ENCODE assay signal across 8 cellular contexts in the genomic region with DNA sequence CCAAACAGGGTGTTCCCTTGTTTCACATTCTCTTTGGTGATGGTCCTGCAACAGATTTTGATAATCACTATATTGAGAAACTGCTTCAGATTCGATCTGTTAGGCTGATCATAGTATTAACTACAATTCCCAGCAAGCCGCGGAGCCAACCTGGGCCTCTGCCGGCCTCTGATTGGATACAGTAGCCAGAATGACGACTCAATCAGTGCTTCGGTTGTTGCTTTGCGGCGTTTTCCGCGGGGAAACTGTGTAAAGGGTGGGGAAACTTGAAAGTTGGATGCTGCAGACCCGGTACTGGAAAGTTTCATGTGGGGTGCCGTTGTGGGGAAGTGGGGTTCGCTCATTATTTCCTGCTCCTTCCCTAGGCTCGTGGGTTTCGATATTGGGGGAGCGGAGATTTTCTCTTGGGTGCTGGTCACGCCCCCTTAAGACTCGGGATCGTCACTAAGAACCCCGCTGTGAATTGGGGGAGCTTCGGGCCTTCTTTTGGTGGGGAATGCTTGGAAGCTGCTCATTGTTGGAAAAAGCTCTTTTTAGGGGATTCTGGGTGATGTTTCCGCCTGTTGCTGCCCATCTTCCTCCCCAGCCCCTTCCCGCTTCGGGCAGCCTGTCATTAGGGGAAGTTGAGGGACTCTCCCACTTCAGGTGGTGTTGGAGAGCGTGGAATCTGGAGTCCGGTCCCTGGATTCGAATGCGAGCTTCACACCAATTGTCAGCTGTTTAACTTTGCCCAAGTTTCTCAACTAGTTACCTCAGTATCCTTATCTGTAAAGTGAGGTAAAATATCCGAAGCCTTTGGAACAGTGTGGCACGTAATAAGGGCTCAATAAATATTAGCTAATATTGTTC. TPM values are rescaled to one million over a fixed set of nuclear protein-coding genes. Genes with fewer than 3 reads are reported as not detected.
DNase-seq lines count a peak whose midpoint lies in the region; ATAC-seq and TF ChIP-seq lines count a peak whose summit lies in the region.

A gene (plus strand): TSS at position 217 of the 849 bp plus-strand sequence.

- H3K4me3 ChIP-seq in right cardiac atrium (ENCODE audit: low read length), result peak within 1 kb of the TSS; percentile 100
- peak within 1 kb of the TSS; percentile 98 for H3K4me3 ChIP-seq in psoas muscle
- peak within 1 kb of the TSS; percentile 54 for H3K4me3 ChIP-seq in urinary bladder (ENCODE audit: low read depth, low read length)

- peak; percentile 54 for DNase-seq in NCI-H187 treated with DMSO at 0.1 percent for 48 hours (lab: John Stamatoyannopoulos, UW)
- DNase-seq in T-helper 2 cell, result peak; percentile 63 to 89 (median 78)
- peak; percentile 8 to 89 (median 73) for DNase-seq in anterior cingulate cortex (lab: John Stamatoyannopoulos, UW)
- DNase-seq in right cardiac atrium, result peak; percentile 83 to 94 (median 91)
- peak; percentile 80 to 88 for DNase-seq in psoas muscle

- under 1% methylated on average over 30 of the region's 30 CpGs for WGBS in right cardiac atrium
- WGBS in psoas muscle, 3 donors, result 0 to 1% (median 0%) methylated on average over 30 of the region's 30 CpGs
- WGBS in urinary bladder, result under 1% methylated on average over 30 of the region's 30 CpGs

- H3K9me3 ChIP-seq in right cardiac atrium (ENCODE audit: control insufficient read depth, low read length), result no peaks in the 10 kb centered on the region
- H3K9me3 ChIP-seq in psoas muscle, result no peaks in the 10 kb centered on the region

- H3K27ac ChIP-seq in right cardiac atrium (ENCODE audit: low read length), result peak within 1 kb of the TSS; percentile 76
- H3K27ac ChIP-seq in psoas muscle, result peak within 1 kb of the TSS; percentile 55
- H3K27ac ChIP-seq in urinary bladder (ENCODE audit: low read depth), result no peak within 1 kb of the TSS

- H3K36me3 ChIP-seq in psoas muscle (ENCODE audit: insufficient read depth in 1 of 2, low read depth in 1 of 2) (peaks cover 0 to 4% of the 10 kb centered on the region in 2 donors), urinary bladder (ENCODE audit: insufficient read depth) (no peaks in the 10 kb centered on the region)

- TF ChIP-seq CTCF in psoas muscle (IDR thresholded peaks at IDR 0.05), result no peak

- TF ChIP-seq POLR2A in GM15510 (IDR thresholded peaks at IDR 0.05; ENCODE audit: borderline replicate concordance, extremely low read depth, insufficient read length), result peak; percentile 44

- intact Hi-C loops in right cardiac atrium (cut with DNase I) (no loop called here), psoas muscle (cut with DNase I) (no loop called here)

- peak; percentile 59 for ATAC-seq in HG02870 (IDR thresholded peaks at IDR 0.05; ENCODE audit: unreplicated experiment)
- peak; percentile 90 to 91 for ATAC-seq in right cardiac atrium
- peak; percentile 80 to 86 (median 84) for ATAC-seq in psoas muscle

- H3K4me1 ChIP-seq in right cardiac atrium (ENCODE audit: control insufficient read depth, insufficient read depth, low read length) (no peaks in the 10 kb centered on the region), psoas muscle (peaks cover 19% of the 10 kb centered on the region), urinary bladder (ENCODE audit: insufficient read depth) (no peaks in the 10 kb centered on the region)

- no peaks in the 10 kb centered on the region for H3K27me3 ChIP-seq in right cardiac atrium (ENCODE audit: control insufficient read depth, insufficient read depth)
- H3K27me3 ChIP-seq in psoas muscle (ENCODE audit: insufficient read depth in 3 of 3, low read length in 2 of 3), result no peaks in the 10 kb centered on the region

RNA-seq across cellular contexts. Expression of the gene that starts here (rescaled TPM):
- total RNA-seq in right cardiac atrium, result 1 to 10 TPM; 3.3 to 5.3 (median 4.1) TPM
- polyA plus RNA-seq in right cardiac atrium, result 0.88 TPM
- total RNA-seq in psoas muscle, result 1 to 10 TPM; 2.2 to 7.2 (median 2.5) TPM
- 1 to 10 TPM in 2 of 3 donors, under 1 TPM in 1; 0.60 to 1.4 (median 1.3) TPM for polyA plus RNA-seq in psoas muscle
- total RNA-seq in urinary bladder, result 92.9 TPM
- polyA plus RNA-seq in urinary bladder, result 6.2 TPM

Comparison
In these comparisons a context has a peak if more than half of its experiments do, and no peak if none do; other contexts are left out.
1. RNA of the gene that starts here (total RNA-seq): 92.9 TPM in urinary bladder (single experiment); 3.3 to 5.3 TPM in right cardiac atrium and 2.2 to 7.2 TPM in psoas muscle; every median in the first group is over 10 times any median in the second.
2. Peak in every context shown above with its lines, with median percentiles within 50 percentile points of each other: ATAC-seq, DNase-seq and H3K4me3 ChIP-seq.